Comparison of ENCODE assay signal across 20 cellular contexts in the genomic region with DNA sequence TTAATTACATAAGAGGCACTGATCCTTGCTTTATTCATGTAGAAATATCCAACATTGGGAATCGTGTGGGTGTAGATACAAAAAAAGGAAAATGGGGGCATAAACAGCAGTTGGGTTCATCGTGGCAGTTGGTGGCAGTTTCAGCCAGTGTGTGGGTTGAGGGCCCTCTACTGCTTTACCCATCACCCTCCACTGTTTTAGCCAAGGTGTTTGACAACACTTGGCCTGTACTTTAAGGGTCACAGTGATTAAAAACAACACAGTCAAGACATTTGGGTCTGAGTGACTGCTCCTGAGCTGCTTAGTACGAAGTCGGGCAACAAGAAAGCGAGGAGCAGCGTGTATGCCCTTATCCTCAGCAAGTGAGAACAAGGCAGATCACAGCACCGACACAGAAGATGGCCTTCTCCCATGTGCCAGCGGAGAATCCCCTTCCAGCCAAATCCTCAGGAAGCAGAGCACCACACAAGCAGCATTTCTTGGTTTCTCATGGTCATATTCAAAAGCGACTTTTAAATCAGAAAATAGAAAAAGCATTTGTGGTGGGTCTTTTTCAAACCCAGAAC. TPM values are rescaled to one million over a fixed set of nuclear protein-coding genes. Genes with fewer than 3 reads are reported as not detected.
DNase-seq lines count a peak whose midpoint lies in the region; ATAC-seq, FAIRE-seq and TF ChIP-seq lines count a peak whose summit lies in the region.
"Had no signal": no experiment of that assay in that cellular context is flagged by ENCODE, and none has a peak within 500 bp of the region (broad histone marks: within the 10 kb centered on the region; RNA-seq: fewer than 3 reads in every experiment).

No MANE protein-coding gene starts in this region.

- no peak overlapping the region for H3K27ac ChIP-seq in CD4-positive, alpha-beta memory T cell (ENCODE audit: low read depth, low read length)
- H3K27ac ChIP-seq in H9 (ENCODE audit: insufficient read length, low read depth, low read length) (no peak overlapping the region), angular gyrus (ENCODE audit: low read depth, low read length) (peak overlapping the region; percentile 4), colonic mucosa (no peak overlapping the region), kidney (ENCODE audit: low read depth in 2 of 2, low read length in 2 of 2) (no peak overlapping the region)
- H3K27ac ChIP-seq: ascending aorta, coronary artery, suprapubic skin had no signal

- no peak overlapping the region for H3K4me2 ChIP-seq in H9 (ENCODE audit: insufficient read depth, insufficient read length, low read length)

- H3K36me3 ChIP-seq in CD4-positive, alpha-beta memory T cell (ENCODE audit: insufficient read depth, low read length) = peaks cover 72% of the 10 kb centered on the region
- H3K36me3 ChIP-seq in colonic mucosa (peaks cover 12% of the 10 kb centered on the region), kidney (ENCODE audit: control insufficient read depth in 1 of 2, insufficient read depth in 2 of 2, low read length in 2 of 2) (peaks cover 35 to 43% of the 10 kb centered on the region in 2 donors)

- WGBS in H9 (ENCODE audit: extremely low coverage, insufficient read length, low lambda C conversion rate) = no CpG with 5 or more reads among the region's 9 CpGs

- H2BK15ac ChIP-seq in H9 (ENCODE audit: low read depth, low read length) = no peak overlapping the region

- no peak overlapping the region for H4K8ac ChIP-seq in H9 (replicated peaks; ENCODE audit: insufficient read length, low read depth, low read length)

- no peak overlapping the region for H4K91ac ChIP-seq in H9 (ENCODE audit: insufficient read length, low read depth, low read length)

- H3K56ac ChIP-seq in H9 (ENCODE audit: insufficient read length, low read depth, low read length) = no peak overlapping the region

- H2AFZ ChIP-seq in H9 (ENCODE audit: low read length) = no peak overlapping the region

- TF ChIP-seq CTCF in H9 (conservative IDR thresholded peaks at IDR 0.05) (no peak), colonic mucosa (IDR thresholded peaks at IDR 0.05) (no peak), kidney (IDR thresholded peaks at IDR 0.05; ENCODE audit: borderline replicate concordance, extremely low read depth, insufficient read depth) (no peak)

- no peak overlapping the region for H2AK5ac ChIP-seq in H9 (ENCODE audit: insufficient read length, low read length)

- H3K23me2 ChIP-seq in H9 (ENCODE audit: insufficient read length, low read depth, low read length, poor library complexity, severe bottlenecking) = no peaks in the 10 kb centered on the region

- no peak overlapping the region for H3K4me3 Mint-ChIP-seq in CD4-positive, alpha-beta memory T cell
- H3K4me3 Mint-ChIP-seq in H9 = no peak overlapping the region
- H3K4me3 Mint-ChIP-seq in naive thymus-derived CD8-positive, alpha-beta T cell = no peak overlapping the region
- H3K4me3 Mint-ChIP-seq: activated T-cell treated with anti-CD3 and anti-CD28 coated beads, Interleukin-2, amount 50 U/mL, for 4 hours had no signal

- H3K9me3 Mint-ChIP-seq in CD4-positive, alpha-beta memory T cell = no peaks in the 10 kb centered on the region
- no peaks in the 10 kb centered on the region for H3K9me3 Mint-ChIP-seq in H9
- H3K9me3 Mint-ChIP-seq in naive thymus-derived CD8-positive, alpha-beta T cell = no peaks in the 10 kb centered on the region
- H3K9me3 Mint-ChIP-seq: activated T-cell treated with anti-CD3 and anti-CD28 coated beads, Interleukin-2, amount 50 U/mL, for 4 hours had no signal

- no peak overlapping the region for H4K5ac ChIP-seq in H9 (ENCODE audit: insufficient read length, low read depth, low read length)

- no peaks in the 10 kb centered on the region for H4K20me1 ChIP-seq in H9 (ENCODE audit: control insufficient read depth, insufficient read depth, insufficient read length)

- no peak overlapping the region for H2BK120ac ChIP-seq in H9 (ENCODE audit: low read depth, low read length, poor library complexity, severe bottlenecking)

- ATAC-seq in naive thymus-derived CD8-positive, alpha-beta T cell = no peak
- no peak for ATAC-seq in HG02981 (IDR thresholded peaks at IDR 0.05; ENCODE audit: unreplicated experiment)
- ATAC-seq: activated T-cell treated with anti-CD3 and anti-CD28 coated beads, Interleukin-2, amount 50 U/mL, for 4 hours had no signal

- no peak for FAIRE-seq in kidney (lab: Jason Lieb, UNC)

- H3K27me3 ChIP-seq in CD4-positive, alpha-beta memory T cell (ENCODE audit: insufficient read depth, low read length) = no peaks in the 10 kb centered on the region
- H3K27me3 ChIP-seq in H9 (ENCODE audit: insufficient read depth, low read length) = no peaks in the 10 kb centered on the region
- H3K27me3 ChIP-seq in colonic mucosa = no peaks in the 10 kb centered on the region
- H3K27me3 ChIP-seq: ascending aorta, suprapubic skin had no signal

- H2BK5ac ChIP-seq in H9 (ENCODE audit: insufficient read length, low read length) = no peak overlapping the region

- H3K23ac ChIP-seq in H9 (ENCODE audit: insufficient read length, low read depth, low read length) = no peak overlapping the region

- no peak overlapping the region for H3K4ac ChIP-seq in H9 (ENCODE audit: low read depth, low read length)

- no peak overlapping the region for H2BK20ac ChIP-seq in H9 (ENCODE audit: low read depth, low read length, poor library complexity, severe bottlenecking)

- no peaks in the 10 kb centered on the region for H3K9me3 ChIP-seq in CD4-positive, alpha-beta memory T cell (ENCODE audit: control insufficient read depth in 1 of 2, low read length in 2 of 2)
- no peaks in the 10 kb centered on the region for H3K9me3 ChIP-seq in H9 (ENCODE audit: control insufficient read depth, low read depth, low read length)
- H3K9me3 ChIP-seq in colonic mucosa = no peaks in the 10 kb centered on the region
- no peaks in the 10 kb centered on the region for H3K9me3 ChIP-seq in kidney (ENCODE audit: control insufficient read depth in 1 of 2, low read length in 2 of 2)
- H3K9me3 ChIP-seq: ascending aorta, HAP-1, suprapubic skin had no signal

- H3K18ac ChIP-seq in H9 (ENCODE audit: insufficient read length, low read depth, low read length) = no peak overlapping the region

- no peak overlapping the region for H3K14ac ChIP-seq in H9 (ENCODE audit: insufficient read depth, low read length)

- H3K27me3 Mint-ChIP-seq in CD4-positive, alpha-beta memory T cell = no peaks in the 10 kb centered on the region
- H3K27me3 Mint-ChIP-seq in H9 (ENCODE audit: low read depth) = no peaks in the 10 kb centered on the region
- H3K27me3 Mint-ChIP-seq in naive thymus-derived CD8-positive, alpha-beta T cell = no peaks in the 10 kb centered on the region

- H3K4me3 ChIP-seq in CD4-positive, alpha-beta memory T cell (ENCODE audit: low read length in 2 of 2) = no peak overlapping the region
- no peak overlapping the region for H3K4me3 ChIP-seq in colonic mucosa
- no peak overlapping the region for H3K4me3 ChIP-seq in kidney (ENCODE audit: low read length in 2 of 2)
- H3K4me3 ChIP-seq: ascending aorta, coronary artery, HAP-1, suprapubic skin had no signal

- peaks cover 10 to 18% (median 15%) of the 10 kb centered on the region in 4 donors for H3K4me1 Mint-ChIP-seq in CD4-positive, alpha-beta memory T cell
- H3K4me1 Mint-ChIP-seq in H9 = no peaks in the 10 kb centered on the region
- peaks cover 5 to 20% (median 16%) of the 10 kb centered on the region in 4 donors for H3K4me1 Mint-ChIP-seq in naive thymus-derived CD8-positive, alpha-beta T cell

- no peak for DNase-seq in CD4-positive, alpha-beta memory T cell
- DNase-seq in H9 (no peak), colonic mucosa (no peak), NCI-H1105 treated with DMSO at 0.1 percent for 48 hours (lab: John Stamatoyannopoulos, UW) (no peak), kidney (no peak)
- no peak for DNase-seq in naive thymus-derived CD8-positive, alpha-beta T cell
- DNase-seq: activated CD4-positive, alpha-beta T cell treated with anti-CD3 and anti-CD28 coated beads for 4 hours; activated T-cell treated with anti-CD3 and anti-CD28 coated beads, Interleukin-2, amount 50 U/mL, for 4 hours; GDM1; NCI-H2029; retina; SIG-M5; stimulated activated CD4-positive, alpha-beta T cell treated with anti-CD3 and anti-CD28 coated beads, Interleukin-1b, Interleukin-23, amount 100 ng/mL, for 48 hours; T1000 had no signal

- H3K79me1 ChIP-seq in H9 (ENCODE audit: insufficient read depth, low read depth, low read length, poor library complexity, severe bottlenecking) = no peaks in the 10 kb centered on the region

- intact Hi-C loops in CD4-positive, alpha-beta memory T cell (cut with micrococcal nuclease) = no loop called here
- intact Hi-C loops in colonic mucosa (cut with DNase I) = no loop called here
- intact Hi-C loops in kidney (cut with DNase I) = no loop called here

- H3K27ac Mint-ChIP-seq in CD4-positive, alpha-beta memory T cell = peak overlapping the region in 5 of 7 donors; percentile 10 to 70 (median 62)
- H3K27ac Mint-ChIP-seq in H9 = peak overlapping the region in 2 of 3 experiments; percentile 5 to 62; a peak in 3 of 7 replicates
- H3K27ac Mint-ChIP-seq in naive thymus-derived CD8-positive, alpha-beta T cell = peak overlapping the region in 9 of 10 donors; percentile 19 to 62 (median 40)

- no peaks in the 10 kb centered on the region for H3K79me2 ChIP-seq in H9 (ENCODE audit: insufficient read depth, low read length)

- H3K9ac ChIP-seq in H9 (ENCODE audit: extremely low read depth, insufficient read length, low read length) (no peak overlapping the region), colonic mucosa (ENCODE audit: low read depth in 2 of 2, low read length in 2 of 2) (no peak overlapping the region), kidney (ENCODE audit: low read length in 2 of 2) (no peak overlapping the region)

- H3T11ph ChIP-seq in H9 (ENCODE audit: low read length) = no peak overlapping the region

- H3K36me3 Mint-ChIP-seq in CD4-positive, alpha-beta memory T cell = peaks cover 41 to 84% of the 10 kb centered on the region in 2 donors
- H3K36me3 Mint-ChIP-seq in H9 (ENCODE audit: insufficient read depth in 1 of 3, low read depth in 3 of 3) = peaks cover 34 to 80% (median 51%) of the 10 kb centered on the region in 3 experiments
- H3K36me3 Mint-ChIP-seq in naive thymus-derived CD8-positive, alpha-beta T cell = peaks cover 2 to 94% (median 24%) of the 10 kb centered on the region in 3 donors

- POLR2A ChIA-PET in CD4-positive, alpha-beta memory T cell (lab: Charles Lee; ENCODE audit: partially characterized antibody) = no interaction called here
- POLR2A ChIA-PET in naive thymus-derived CD8-positive, alpha-beta T cell (lab: Charles Lee) = no interaction called here

- CTCF ChIA-PET in CD4-positive, alpha-beta memory T cell (lab: Charles Lee; ENCODE audit: partially characterized antibody) = no interaction called here

- H2BK12ac ChIP-seq in H9 (ENCODE audit: insufficient read length, low read depth, low read length) = no peak overlapping the region

- H3K4me1 ChIP-seq in CD4-positive, alpha-beta memory T cell (ENCODE audit: insufficient read depth, low read length) = peaks cover 5% of the 10 kb centered on the region
- H3K4me1 ChIP-seq in H9 (ENCODE audit: insufficient read depth, low read length) (no peaks in the 10 kb centered on the region), colonic mucosa (no peaks in the 10 kb centered on the region), kidney (ENCODE audit: control insufficient read depth in 1 of 2, insufficient read depth in 1 of 2, low read depth in 1 of 2, low read length in 2 of 2) (peaks cover 0 to 4% of the 10 kb centered on the region in 2 donors)
- H3K4me1 ChIP-seq: HAP-1 had no signal

RNA-seq across cellular contexts. Expression of gene EIF2S2, which starts 23.7 kb away (rescaled TPM):
- 10 to 100 TPM; 52.2 to 53.1 TPM for total RNA-seq in CD4-positive, alpha-beta memory T cell
- 10 to 100 TPM; 26.3 to 34.0 TPM for polyA plus RNA-seq in CD4-positive, alpha-beta memory T cell
- total RNA-seq in H9 (2021) = 188 and 189 TPM in 2 replicates
- 10 to 100 TPM; 61.9 to 66.5 TPM for total RNA-seq in naive thymus-derived CD8-positive, alpha-beta T cell
- polyA plus RNA-seq in naive thymus-derived CD8-positive, alpha-beta T cell = 10 to 100 TPM; 17.5 to 21.6 (median 20.2) TPM
- total RNA-seq in colonic mucosa = 10 to 100 TPM; 53.1 to 71.6 TPM
- total RNA-seq in kidney = 51.2 TPM
- polyA plus RNA-seq in kidney (ENCODE audit: insufficient read depth, low read depth, low replicate concordance) = 60.3 TPM
